Comparison of ENCODE assay signal across 22 cellular contexts in the genomic region with DNA sequence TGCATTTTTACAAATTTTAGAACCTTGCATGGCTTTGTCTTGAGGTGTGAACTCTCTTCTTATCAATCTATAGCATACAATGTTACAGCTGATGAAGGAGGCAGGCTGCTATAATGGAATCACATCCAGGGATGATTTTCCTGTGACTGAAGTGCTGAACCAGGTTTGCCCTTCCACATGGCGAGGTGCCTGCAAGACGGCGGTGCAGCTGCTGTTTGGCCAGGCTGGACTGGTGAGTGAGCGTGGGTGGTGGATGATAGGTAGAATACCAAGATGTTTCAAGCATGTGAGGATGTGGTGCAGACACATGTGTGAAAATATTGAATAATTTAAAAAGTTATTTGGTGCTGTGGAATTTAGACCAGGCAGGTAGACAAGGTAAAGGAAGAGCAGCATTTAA.
"Had no signal": no experiment of that assay in that cellular context is flagged by ENCODE, and none has a peak within 500 bp of the region (broad histone marks: within the 10 kb centered on the region; RNA-seq: fewer than 3 reads in every experiment).

No MANE protein-coding gene starts in this region.

- H3K27ac Mint-ChIP-seq: stimulated activated naive B cell treated with anti-CD40 and anti-IgM and Interleukin-4, amounts not matched to agents 10 μg/mL and 1 μg/mL and 100 μg/mL, for 72 hours had no signal

- H3K4me3 ChIP-seq: colonic mucosa, hepatocyte, left ventricle myocardium inferior, lung, spleen, stomach, thoracic aorta had no signal

- H3K4me3 Mint-ChIP-seq: naive thymus-derived CD8-positive, alpha-beta T cell; stimulated activated naive B cell treated with anti-CD40 and anti-IgM and Interleukin-4, amounts not matched to agents 10 μg/mL and 1 μg/mL and 100 μg/mL, for 72 hours had no signal

- H3K4me1 ChIP-seq: colonic mucosa, foreskin keratinocyte had no signal

- H3K27me3 Mint-ChIP-seq: naive thymus-derived CD8-positive, alpha-beta T cell; stimulated activated naive B cell treated with anti-CD40 and anti-IgM and Interleukin-4, amounts not matched to agents 10 μg/mL and 1 μg/mL and 100 μg/mL, for 72 hours had no signal

- H3K9me3 ChIP-seq: colonic mucosa, left ventricle myocardium inferior, spleen, stomach, thoracic aorta had no signal

- ATAC-seq: foreskin keratinocyte; left cardiac atrium; naive thymus-derived CD8-positive, alpha-beta T cell; sciatic nerve; stimulated activated naive B cell treated with anti-CD40 and anti-IgM and Interleukin-4, amounts not matched to agents 10 μg/mL and 1 μg/mL and 100 μg/mL, for 72 hours had no signal

- H3K27me3 ChIP-seq: colonic mucosa, foreskin keratinocyte, hepatocyte, spleen, stomach had no signal

- H3K4me1 Mint-ChIP-seq: stimulated activated naive B cell treated with anti-CD40 and anti-IgM and Interleukin-4, amounts not matched to agents 10 μg/mL and 1 μg/mL and 100 μg/mL, for 72 hours had no signal

- H3K9me3 Mint-ChIP-seq: naive thymus-derived CD8-positive, alpha-beta T cell; stimulated activated naive B cell treated with anti-CD40 and anti-IgM and Interleukin-4, amounts not matched to agents 10 μg/mL and 1 μg/mL and 100 μg/mL, for 72 hours had no signal

- DNase-seq: colonic mucosa; dermis blood vessel endothelial cell; erythroblast; foreskin keratinocyte; kidney; left cardiac atrium; left ventricle myocardium inferior; mesendoderm; naive thymus-derived CD8-positive, alpha-beta T cell; posterior cingulate gyrus; spleen; stimulated activated CD4-positive, alpha-beta T cell treated with anti-CD3 and anti-CD28 coated beads, Interleukin-15, amount 100 ng/mL, for 24 hours; stimulated activated CD4-positive, alpha-beta T cell treated with anti-CD3 and anti-CD28 coated beads, Interleukin-1b, Interleukin-23, amount 100 ng/mL, for 48 hours; stimulated activated CD4-positive, alpha-beta T cell treated with anti-CD3 and anti-CD28 coated beads, Interleukin-4, amount 100 ng/mL, for 24 hours; stimulated activated naive B cell treated with anti-CD40 and anti-IgM and Interleukin-4, amounts not matched to agents 10 μg/mL and 1 μg/mL and 100 μg/mL, for 72 hours; stomach; substantia nigra; trophoblast cell had no signal

- H3K27ac ChIP-seq: colonic mucosa, foreskin keratinocyte, hepatocyte, spleen, stomach, thoracic aorta had no signal
